Comparison of ENCODE assay signal across 11 cellular contexts in genomic region chr5:177382423-177383029, GRCh38. TPM values are rescaled to one million over a fixed set of nuclear protein-coding genes. Genes with fewer than 3 reads are reported as not detected.
A peak's percentile ranks its signal among the peaks of the same experiment; 100 is the strongest.
DNase-seq lines count a peak whose midpoint lies in the region; TF ChIP-seq lines count a peak whose summit lies in the region.
"Had no signal": no experiment of that assay in that cellular context is flagged by ENCODE, and none has a peak within 500 bp of the region (broad histone marks: within the 10 kb centered on the region; RNA-seq: fewer than 3 reads in every experiment).

No MANE protein-coding gene starts in this region.

- peak overlapping the region; percentile 82 for H3K18ac ChIP-seq in neuronal stem cell (ENCODE audit: low read length)

- peak overlapping the region in 19 of 59 donors; percentile 3 to 63 (median 40) for H3K27ac ChIP-seq in dorsolateral prefrontal cortex
- H3K27ac ChIP-seq in neuronal stem cell (replicated peaks; ENCODE audit: low read length) = no peak overlapping the region
- H3K27ac ChIP-seq in effector memory CD4-positive, alpha-beta T cell (ENCODE audit: insufficient read depth, low read length, poor library complexity, severe bottlenecking) = no peak overlapping the region
- H3K27ac ChIP-seq: ovary had no signal

- peak overlapping the region; percentile 6 for H2AFZ ChIP-seq in neuronal stem cell (ENCODE audit: low read length)

- no peaks in the 10 kb centered on the region for H3K9me3 ChIP-seq in neuronal stem cell (replicated peaks in 1 of 2; ENCODE audit: control insufficient read depth in 2 of 2, insufficient read depth in 1 of 2, low read depth in 1 of 2, low read length in 2 of 2)
- no peaks in the 10 kb centered on the region for H3K9me3 ChIP-seq in effector memory CD4-positive, alpha-beta T cell (ENCODE audit: control insufficient read depth, low read length)
- H3K9me3 ChIP-seq: ovary had no signal

- peak overlapping the region; percentile 54 for H3K9ac ChIP-seq in neuronal stem cell (ENCODE audit: low read depth, low read length, poor library complexity)

- no peak overlapping the region for H2BK5ac ChIP-seq in neuronal stem cell (ENCODE audit: low read length)

- H3K4me1 ChIP-seq in neuronal stem cell (ENCODE audit: control insufficient read depth in 2 of 2, insufficient read depth in 1 of 2, low read depth in 1 of 2, low read length in 2 of 2) = peaks cover 0 to 3% of the 10 kb centered on the region in 2 donors
- H3K4me1 ChIP-seq in effector memory CD4-positive, alpha-beta T cell (ENCODE audit: control insufficient read depth, insufficient read depth, low read length, poor library complexity, severe bottlenecking) = peaks cover 17% of the 10 kb centered on the region

- peak overlapping the region; percentile 75 for H3K23ac ChIP-seq in neuronal stem cell (ENCODE audit: low read depth, low read length, poor library complexity)

- H3K27me3 ChIP-seq in dorsolateral prefrontal cortex = peaks cover 0 to 7% (median 0%) of the 10 kb centered on the region in 45 donors
- H3K27me3 ChIP-seq in neuronal stem cell (ENCODE audit: control insufficient read depth in 3 of 3, insufficient read depth in 3 of 3, low read depth in 1 of 3, low read length in 3 of 3) = peaks cover 0 to 44% (median 2%) of the 10 kb centered on the region in 3 experiments
- no peaks in the 10 kb centered on the region for H3K27me3 ChIP-seq in effector memory CD4-positive, alpha-beta T cell (replicated peaks; ENCODE audit: control insufficient read depth, insufficient read depth, low read length, poor library complexity, severe bottlenecking)
- H3K27me3 ChIP-seq: ovary had no signal

- H3K79me1 ChIP-seq in neuronal stem cell (ENCODE audit: low read depth, low read length) = no peaks in the 10 kb centered on the region

- no peak overlapping the region for H2BK12ac ChIP-seq in neuronal stem cell (ENCODE audit: low read length)

- H4K91ac ChIP-seq in neuronal stem cell (ENCODE audit: low read depth, low read length, poor library complexity) = peak overlapping the region; percentile 94

- H2BK120ac ChIP-seq in neuronal stem cell (ENCODE audit: low read depth, low read length) = no peak overlapping the region

- no peak overlapping the region for H3K4ac ChIP-seq in neuronal stem cell (ENCODE audit: low read length)

- H3K14ac ChIP-seq in neuronal stem cell (ENCODE audit: low read length) = no peak overlapping the region

- no peak overlapping the region for H3K4me2 ChIP-seq in neuronal stem cell (ENCODE audit: insufficient read depth, low read length, poor library complexity, severe bottlenecking)

- peak overlapping the region; percentile 68 for H2AK5ac ChIP-seq in neuronal stem cell (ENCODE audit: low read depth, low read length)

- H2BK15ac ChIP-seq in neuronal stem cell (ENCODE audit: low read length) = peak overlapping the region; percentile 37

- H3K4me3 ChIP-seq in dorsolateral prefrontal cortex = no peak overlapping the region
- no peak overlapping the region for H3K4me3 ChIP-seq in neuronal stem cell (ENCODE audit: low read length in 2 of 2)
- H3K4me3 ChIP-seq in effector memory CD4-positive, alpha-beta T cell (ENCODE audit: insufficient read depth, low read depth, low read length, poor library complexity, severe bottlenecking) = no peak overlapping the region
- H3K4me3 ChIP-seq: ovary had no signal

- intact Hi-C loops in dorsolateral prefrontal cortex (cut with DNase I) = no loop called here

- no peaks in the 10 kb centered on the region for H3K36me3 ChIP-seq in neuronal stem cell (replicated peaks in 1 of 2; ENCODE audit: control insufficient read depth in 2 of 2, insufficient read depth in 2 of 2, low read length in 2 of 2)
- no peaks in the 10 kb centered on the region for H3K36me3 ChIP-seq in effector memory CD4-positive, alpha-beta T cell (ENCODE audit: control insufficient read depth, insufficient read depth, low read length)
- H3K36me3 ChIP-seq: ovary had no signal

- peak in 37 of 56 donors; percentile 11 to 50 (median 28) for TF ChIP-seq CTCF in dorsolateral prefrontal cortex (IDR thresholded peaks at IDR 0.05 in 54 of 56, conservative IDR thresholded peaks at IDR 0.05 in 2 of 56; ENCODE audit: low read depth in 1 of 56, partially characterized antibody in 56 of 56)

- DNase-seq in NCI-H82 (lab: John Stamatoyannopoulos, UW) (peak; percentile 29), NCI-H82 treated with DMSO at 0.1 percent for 48 hours (lab: John Stamatoyannopoulos, UW; ENCODE audit: unreplicated experiment) (no peak), NCI-H1694 treated with DMSO at 0.1 percent for 48 hours (lab: John Stamatoyannopoulos, UW) (peak; percentile 5), dorsolateral prefrontal cortex (peak in 3 of 10 donors; percentile 48 to 88 (median 53)), neuronal stem cell (ENCODE audit: low spot score) (no peak), GM03348 (ENCODE audit: low spot score) (no peak), NOMO-1 treated with DMSO at 0.1 percent for 48 hours (lab: John Stamatoyannopoulos, UW; ENCODE audit: unreplicated experiment) (no peak)
- DNase-seq in effector memory CD4-positive, alpha-beta T cell = no peak
- DNase-seq: activated T-cell treated with anti-CD3 and anti-CD28 coated beads, Interleukin-2, amount 50 U/mL, for 4 hours had no signal

- peak overlapping the region; percentile 21 for H4K8ac ChIP-seq in neuronal stem cell (ENCODE audit: low read depth, low read length)

- WGBS in neuronal stem cell (ENCODE audit: extremely low coverage in 2 of 2, insufficient read length in 2 of 2, insufficient replicate concordance in 1 of 2), 2 donors = no CpG with 5 or more reads among the region's 11 CpGs

RNA-seq across cellular contexts. Expression of gene SLC34A1, which starts 1.7 kb away (rescaled TPM):
- not detected for total RNA-seq in dorsolateral prefrontal cortex
- polyA plus RNA-seq in neuronal stem cell (2013, experiment 1 of 2) = not detected
- polyA plus RNA-seq in neuronal stem cell (2013, experiment 2 of 2) = not detected
- total RNA-seq: activated T-cell treated with anti-CD3 and anti-CD28 coated beads, Interleukin-2, amount 50 U/mL, for 4 hours; ovary had no signal
- polyA plus RNA-seq: CD4-positive, alpha-beta memory T cell; ovary had no signal

RNA-seq across cellular contexts. Expression of gene PFN3, which starts 17.9 kb away (rescaled TPM):
- not detected for total RNA-seq in dorsolateral prefrontal cortex
- not detected for polyA plus RNA-seq in neuronal stem cell (2013, experiment 1 of 2)
- not detected for polyA plus RNA-seq in neuronal stem cell (2013, experiment 2 of 2)
- total RNA-seq: activated T-cell treated with anti-CD3 and anti-CD28 coated beads, Interleukin-2, amount 50 U/mL, for 4 hours; CD4-positive, alpha-beta memory T cell; ovary had no signal
- polyA plus RNA-seq: CD4-positive, alpha-beta memory T cell; ovary had no signal

RNA-seq across cellular contexts. Expression of gene RGS14, which starts 24.8 kb away (rescaled TPM):
- total RNA-seq in dorsolateral prefrontal cortex = 10 to 100 TPM in 117 of 120 experiments, 1 to 10 TPM in 3; 3.8 to 52.2 (median 23.9) TPM
- polyA plus RNA-seq in neuronal stem cell (2013, experiment 1 of 2) = 26.4 TPM
- polyA plus RNA-seq in neuronal stem cell (2013, experiment 2 of 2) = 20.9 TPM

RNA-seq across cellular contexts. Expression of gene F12, which starts 26.8 kb away (rescaled TPM):
- total RNA-seq in dorsolateral prefrontal cortex = 10 to 100 TPM in 15 of 120 experiments, 1 to 10 TPM in 105; 1.8 to 14.5 (median 7.5) TPM
- polyA plus RNA-seq in neuronal stem cell (2013, experiment 1 of 2) = 2.1 TPM
- 2.5 TPM for polyA plus RNA-seq in neuronal stem cell (2013, experiment 2 of 2)
- total RNA-seq: CD4-positive, alpha-beta memory T cell had no signal
- polyA plus RNA-seq: ovary had no signal

RNA-seq across cellular contexts. Expression of gene LMAN2, which starts 31.1 kb away (rescaled TPM):
- total RNA-seq in dorsolateral prefrontal cortex = 10 to 100 TPM; 37.8 to 73.4 (median 52.2) TPM
- 131 TPM for polyA plus RNA-seq in neuronal stem cell (2013, experiment 1 of 2)
- polyA plus RNA-seq in neuronal stem cell (2013, experiment 2 of 2) = 132 TPM

Comparison
In these comparisons a context has a peak if more than half of its experiments do, and no peak if none do; other contexts are left out.
1. DNase-seq: peak in NCI-H82 (single experiment) and NCI-H1694 treated with DMSO at 0.1 percent for 48 hours (single experiment); none in NCI-H82 treated with DMSO at 0.1 percent for 48 hours (single experiment), neuronal stem cell (single experiment), GM03348 (single experiment), effector memory CD4-positive, alpha-beta T cell (0 of 3) and NOMO-1 treated with DMSO at 0.1 percent for 48 hours (single experiment).